Comparison of ENCODE assay signal across 8 cellular contexts in genomic region chr14:85531594-85532391, GRCh38. TPM values are rescaled to one million over a fixed set of nuclear protein-coding genes. Genes with fewer than 3 reads are reported as not detected.
A peak's percentile ranks its signal among the peaks of the same experiment; 100 is the strongest.
DNase-seq lines count a peak whose midpoint lies in the region; ATAC-seq and TF ChIP-seq lines count a peak whose summit lies in the region.

No MANE protein-coding gene starts in this region.

- H3K27me3 Mint-ChIP-seq in activated T-cell treated with anti-CD3 and anti-CD28 coated beads, Interleukin-2, amount 50 U/mL, for 72 hours (ENCODE audit: low read depth) = peaks cover 80% of the 10 kb centered on the region
- H3K27me3 Mint-ChIP-seq in activated T-helper 1 cell treated with anti-CD3 and anti-CD28 coated beads, Interleukin-12 subunit alpha, Interleukin-12 subunit beta, Interleukin-2, Interleukin-4 antibody, amounts not matched to agents 30 ng/mL and 10 ng/mL and 1 ng/mL, durations not matched to agents 14 hours and 24 hours and 36 hours (ENCODE audit: insufficient read depth) = peaks cover 68% of the 10 kb centered on the region

- peak overlapping the region; percentile 30 to 61 for H3K4me3 Mint-ChIP-seq in activated T-cell treated with anti-CD3 and anti-CD28 coated beads, Interleukin-2, amount 50 U/mL, for 72 hours
- peak overlapping the region; percentile 10 for H3K4me3 Mint-ChIP-seq in activated T-helper 1 cell treated with anti-CD3 and anti-CD28 coated beads, Interleukin-12 subunit alpha, Interleukin-12 subunit beta, Interleukin-2, Interleukin-4 antibody, amounts not matched to agents 30 ng/mL and 10 ng/mL and 1 ng/mL, durations not matched to agents 14 hours and 24 hours and 36 hours

- peak overlapping the region; percentile 94 for H3K27ac ChIP-seq in osteoblast (ENCODE audit: low read depth, low read length)

- H3K36me3 ChIP-seq in osteoblast (ENCODE audit: insufficient read depth, low read length) = no peaks in the 10 kb centered on the region

- TF ChIP-seq CTCF in osteoblast (IDR thresholded peaks at IDR 0.05; ENCODE audit: extremely low read depth, low read depth, low read length) (peak; percentile 47), GM10266 (IDR thresholded peaks at IDR 0.05; ENCODE audit: control insufficient read depth, insufficient read depth, low read depth, missing control alignments) (no peak)

- H3K4me3 ChIP-seq in osteoblast (ENCODE audit: insufficient read depth, low read length) = peak overlapping the region; percentile 73

- no peak overlapping the region for H3K27ac Mint-ChIP-seq in activated T-cell treated with anti-CD3 and anti-CD28 coated beads, Interleukin-2, amount 50 U/mL, for 72 hours
- peak overlapping the region; percentile 51 for H3K27ac Mint-ChIP-seq in activated T-helper 1 cell treated with anti-CD3 and anti-CD28 coated beads, Interleukin-12 subunit alpha, Interleukin-12 subunit beta, Interleukin-2, Interleukin-4 antibody, amounts not matched to agents 30 ng/mL and 10 ng/mL and 1 ng/mL, durations not matched to agents 14 hours and 24 hours and 36 hours

- H3K4me2 ChIP-seq in osteoblast (ENCODE audit: insufficient read depth, low read length) = peak overlapping the region; percentile 99

- H3K9me3 ChIP-seq in osteoblast (ENCODE audit: low read depth, low read length) = no peaks in the 10 kb centered on the region

- H3K36me3 Mint-ChIP-seq in activated T-cell treated with anti-CD3 and anti-CD28 coated beads, Interleukin-2, amount 50 U/mL, for 72 hours (ENCODE audit: insufficient read depth in 2 of 2) = peaks cover 0 to 2% of the 10 kb centered on the region in 2 donors
- H3K36me3 Mint-ChIP-seq in activated T-helper 1 cell treated with anti-CD3 and anti-CD28 coated beads, Interleukin-12 subunit alpha, Interleukin-12 subunit beta, Interleukin-2, Interleukin-4 antibody, amounts not matched to agents 30 ng/mL and 10 ng/mL and 1 ng/mL, durations not matched to agents 14 hours and 24 hours and 36 hours (ENCODE audit: low read depth) = no peaks in the 10 kb centered on the region

- no peak for ATAC-seq in activated T-cell treated with anti-CD3 and anti-CD28 coated beads, Interleukin-2, amount 50 U/mL, for 72 hours (replicated peaks in 1 of 2)
- ATAC-seq in HG03025 (IDR thresholded peaks at IDR 0.05; ENCODE audit: low FRiP score, unreplicated experiment) (no peak), HG03097 (IDR thresholded peaks at IDR 0.05; ENCODE audit: low FRiP score, unreplicated experiment) (no peak)

- H2AFZ ChIP-seq in osteoblast (ENCODE audit: low read length) = peak overlapping the region; percentile 95

- intact Hi-C loops in activated T-helper 1 cell treated with anti-CD3 and anti-CD28 coated beads, Interleukin-12 subunit alpha, Interleukin-12 subunit beta, Interleukin-2, Interleukin-4 antibody, amounts not matched to agents 30 ng/mL and 10 ng/mL and 1 ng/mL, durations not matched to agents 14 hours and 24 hours and 36 hours (cut with micrococcal nuclease) = no loop called here
- intact Hi-C loops in cardiac septum (cut with DNase I) = loop anchor here (10.0 kb wide), 1 partner anchor 337 kb away; no protein-coding TSS in a partner anchor

- H3K9me3 Mint-ChIP-seq in activated T-cell treated with anti-CD3 and anti-CD28 coated beads, Interleukin-2, amount 50 U/mL, for 72 hours = no peaks in the 10 kb centered on the region
- no peaks in the 10 kb centered on the region for H3K9me3 Mint-ChIP-seq in activated T-helper 1 cell treated with anti-CD3 and anti-CD28 coated beads, Interleukin-12 subunit alpha, Interleukin-12 subunit beta, Interleukin-2, Interleukin-4 antibody, amounts not matched to agents 30 ng/mL and 10 ng/mL and 1 ng/mL, durations not matched to agents 14 hours and 24 hours and 36 hours

- H3K4me1 ChIP-seq in osteoblast (ENCODE audit: insufficient read depth, low read length) = peaks cover 53% of the 10 kb centered on the region

- no peaks in the 10 kb centered on the region for H3K27me3 ChIP-seq in osteoblast (ENCODE audit: insufficient read depth, low read length)

- H4K20me1 ChIP-seq in osteoblast (ENCODE audit: insufficient read depth, low read length) = peaks cover 2% of the 10 kb centered on the region

- DNase-seq in activated T-cell treated with anti-CD3 and anti-CD28 coated beads, Interleukin-2, amount 50 U/mL, for 72 hours = no peak
- DNase-seq in activated T-cell treated with anti-CD3 and anti-CD28 coated beads, Interleukin-2, amount 50 U/mL, for 1 hour = no peak
- DNase-seq in activated T-helper 1 cell treated with anti-CD3 and anti-CD28 coated beads, Interleukin-12 subunit alpha, Interleukin-12 subunit beta, Interleukin-2, Interleukin-4 antibody, amounts not matched to agents 30 ng/mL and 10 ng/mL and 1 ng/mL, durations not matched to agents 14 hours and 24 hours and 36 hours (ENCODE audit: low spot score) = no peak
- DNase-seq in cardiac septum (ENCODE audit: low spot score) (peak; percentile 78), osteoblast (ENCODE audit: insufficient read length, low spot score, missing footprints) (peak; percentile 92), GM10266 (ENCODE audit: extremely low spot score) (no peak)

- peaks cover 40% of the 10 kb centered on the region for H3K79me2 ChIP-seq in osteoblast (ENCODE audit: insufficient read depth, low read length)

- peaks cover 16% of the 10 kb centered on the region for H3K4me1 Mint-ChIP-seq in activated T-cell treated with anti-CD3 and anti-CD28 coated beads, Interleukin-2, amount 50 U/mL, for 72 hours (ENCODE audit: low read depth)
- H3K4me1 Mint-ChIP-seq in activated T-helper 1 cell treated with anti-CD3 and anti-CD28 coated beads, Interleukin-12 subunit alpha, Interleukin-12 subunit beta, Interleukin-2, Interleukin-4 antibody, amounts not matched to agents 30 ng/mL and 10 ng/mL and 1 ng/mL, durations not matched to agents 14 hours and 24 hours and 36 hours (ENCODE audit: low read depth) = peaks cover 10% of the 10 kb centered on the region

RNA-seq across cellular contexts. Expression of gene FLRT2, which starts 1.8 kb away (rescaled TPM):
- not detected for total RNA-seq in activated T-cell treated with anti-CD3 and anti-CD28 coated beads, Interleukin-2, amount 50 U/mL, for 72 hours
- not detected in 2 replicates for total RNA-seq in activated T-helper 1 cell treated with anti-CD3 and anti-CD28 coated beads, Interleukin-12 subunit alpha, Interleukin-12 subunit beta, Interleukin-2, Interleukin-4 antibody, amounts not matched to agents 30 ng/mL and 10 ng/mL and 1 ng/mL, durations not matched to agents 14 hours and 24 hours and 36 hours
- total RNA-seq in cardiac septum (6.3 TPM), osteoblast (39.1 and 46.3 TPM in 2 replicates)

Comparison
In these comparisons a context has a peak if more than half of its experiments do, and no peak if none do; other contexts are left out.
1. DNase-seq: peak in cardiac septum (single experiment) and osteoblast (single experiment); none in activated T-cell treated with anti-CD3 and anti-CD28 coated beads, Interleukin-2, amount 50 U/mL, for 72 hours (0 of 2), activated T-cell treated with anti-CD3 and anti-CD28 coated beads, Interleukin-2, amount 50 U/mL, for 1 hour (single experiment), activated T-helper 1 cell treated with anti-CD3 and anti-CD28 coated beads, Interleukin-12 subunit alpha, Interleukin-12 subunit beta, Interleukin-2, Interleukin-4 antibody, amounts not matched to agents 30 ng/mL and 10 ng/mL and 1 ng/mL, durations not matched to agents 14 hours and 24 hours and 36 hours (single experiment) and GM10266 (single experiment).